In the genomic region with DNA sequence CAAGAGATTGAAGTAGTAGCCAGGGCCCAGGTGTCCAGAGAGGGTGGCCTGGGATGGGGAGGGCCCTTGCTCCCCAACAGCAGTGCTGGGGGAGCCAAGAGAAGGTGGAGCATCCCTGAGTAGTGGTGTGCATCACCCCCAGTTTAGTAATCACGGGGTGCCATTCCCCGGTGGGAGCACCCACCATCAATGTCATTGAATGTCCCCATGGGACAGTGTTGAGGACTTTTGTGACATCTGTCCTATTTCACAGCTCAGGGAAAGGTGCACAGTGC, we compare ENCODE assay signal across 20 cellular contexts. TPM values are rescaled to one million over a fixed set of nuclear protein-coding genes. Genes with fewer than 3 reads are reported as not detected.
DNase-seq lines count a peak whose midpoint lies in the region; ATAC-seq and TF ChIP-seq lines count a peak whose summit lies in the region.
"Had no signal": no experiment of that assay in that cellular context is flagged by ENCODE, and none has a peak within 500 bp of the region (broad histone marks: within the 10 kb centered on the region; RNA-seq: fewer than 3 reads in every experiment).

No MANE protein-coding gene starts in this region.

- no peaks in the 10 kb centered on the region for H3K36me3 Mint-ChIP-seq in glutamatergic neuron (ENCODE audit: unreplicated experiment)
- H3K36me3 Mint-ChIP-seq: CD4-positive, alpha-beta memory T cell had no signal

- H3K27ac ChIP-seq in RWPE2 (ENCODE audit: poor library complexity, severe bottlenecking): no peak overlapping the region
- H3K27ac ChIP-seq: GM23248 had no signal

- H3K9me3 Mint-ChIP-seq in glutamatergic neuron (ENCODE audit: unreplicated experiment): peaks cover 3% of the 10 kb centered on the region
- H3K9me3 Mint-ChIP-seq: CD4-positive, alpha-beta memory T cell; H9 had no signal

- peaks cover 14% of the 10 kb centered on the region for H3K27me3 Mint-ChIP-seq in glutamatergic neuron (ENCODE audit: unreplicated experiment)

- H3K9me3 ChIP-seq in RWPE2 (ENCODE audit: severe bottlenecking): no peaks in the 10 kb centered on the region

- ATAC-seq in RWPE2 (ENCODE audit: low read depth): no peak
- ATAC-seq in left ventricle myocardium superior: no peak
- no peak for ATAC-seq in GM21390 (IDR thresholded peaks at IDR 0.05; ENCODE audit: unreplicated experiment)
- ATAC-seq: HCT116 had no signal

- peaks cover 13% of the 10 kb centered on the region for H3K27me3 ChIP-seq in RWPE2 (ENCODE audit: insufficient read depth, poor library complexity, severe bottlenecking)

- no peak overlapping the region for H3K4me3 Mint-ChIP-seq in glutamatergic neuron (ENCODE audit: unreplicated experiment)
- H3K4me3 Mint-ChIP-seq: CD4-positive, alpha-beta memory T cell; H9 had no signal

- no peaks in the 10 kb centered on the region for H3K4me1 ChIP-seq in RWPE2 (ENCODE audit: insufficient read depth, poor library complexity, severe bottlenecking)

- peaks cover 20% of the 10 kb centered on the region for H3K4me1 Mint-ChIP-seq in glutamatergic neuron (ENCODE audit: low read depth, unreplicated experiment)
- H3K4me1 Mint-ChIP-seq: CD4-positive, alpha-beta memory T cell had no signal

- TF ChIP-seq CTCF in RWPE2 (IDR thresholded peaks at IDR 0.05; ENCODE audit: poor library complexity, severe bottlenecking) (no peak), glutamatergic neuron (IDR thresholded peaks at IDR 0.05; ENCODE audit: partially characterized antibody, unreplicated experiment) (no peak)

- DNase-seq in RWPE2 (ENCODE audit: low spot score): peak; percentile 29
- peak; percentile 5 for DNase-seq in glutamatergic neuron
- peak; percentile 31 for DNase-seq in posterior vena cava (ENCODE audit: low spot score)
- DNase-seq in left ventricle myocardium superior: no peak
- DNase-seq in NCI-H2081 treated with DMSO at 0.1 percent for 48 hours (lab: John Stamatoyannopoulos, UW): no peak
- DNase-seq: C1 segment of cervical spinal cord; Calu3; CD4-positive, alpha-beta memory T cell; COR-L47; DMS53; DMS79 treated with DMSO at 0.1 percent for 48 hours; GF-D8; GM23248; H9 had no signal

- H3K36me3 ChIP-seq in RWPE2 (ENCODE audit: low read depth): no peaks in the 10 kb centered on the region

- H3K4me3 ChIP-seq in RWPE2 (ENCODE audit: severe bottlenecking): no peak overlapping the region
- H3K4me3 ChIP-seq: GM23248 had no signal

- H3K27ac Mint-ChIP-seq in glutamatergic neuron (ENCODE audit: unreplicated experiment): no peak overlapping the region
- H3K27ac Mint-ChIP-seq: CD4-positive, alpha-beta memory T cell; H9 had no signal

- intact Hi-C loops in posterior vena cava (cut with DNase I): loop anchor here in 1 of 2 donors (5.0 kb wide), 1 partner anchor 546 kb away; no protein-coding TSS in a partner anchor
- intact Hi-C loops in left ventricle myocardium superior (cut with micrococcal nuclease): no loop called here

RNA-seq across cellular contexts. Expression of gene CPZ, which starts 4.4 kb away (rescaled TPM):
- total RNA-seq in glutamatergic neuron (ENCODE audit: unreplicated experiment) (0.27 TPM), posterior vena cava (10 to 100 TPM in 1 of 2 donors, 1 to 10 TPM in 1; 5.3 to 15.6 TPM), left ventricle myocardium superior (1.2 TPM)
- total RNA-seq: Calu3; CD4-positive, alpha-beta memory T cell; G401 had no signal

RNA-seq across cellular contexts. Expression of gene GPR78, which starts 7.9 kb away (rescaled TPM):
- total RNA-seq in glutamatergic neuron (ENCODE audit: unreplicated experiment): 0.17 TPM
- total RNA-seq in posterior vena cava: under 1 TPM; 0.09 to 0.10 TPM
- not detected for total RNA-seq in left ventricle myocardium superior
- total RNA-seq: A673; Calu3; CD4-positive, alpha-beta memory T cell; Daoy; G401; GM23248; H4 had no signal

Comparison
In these comparisons a context has a peak if more than half of its experiments do, and no peak if none do; other contexts are left out.
1. DNase-seq: peak in RWPE2 (single experiment), glutamatergic neuron (single experiment) and posterior vena cava (single experiment); none in left ventricle myocardium superior (single experiment) and NCI-H2081 treated with DMSO at 0.1 percent for 48 hours (single experiment).